1 cellular context compared by ENCODE assay signal in genomic region chr1:184930645-184931044, GRCh38.
TF ChIP-seq lines count a peak whose summit lies in the region.

No MANE protein-coding gene starts in this region.

TF ChIP-seq in WTC11, 78 proteins besides CTCF, POLR2A, EP300 and RAD21:
- no peak for TF ChIP-seq ZNF416 (CRISPR knock-in tag; IDR thresholded peaks at IDR 0.05)
- TF ChIP-seq SOX15 (CRISPR knock-in tag; IDR thresholded peaks at IDR 0.05) = no peak
- TF ChIP-seq STAT6 (CRISPR knock-in tag; conservative IDR thresholded peaks at IDR 0.05; ENCODE audit: low read depth) = no peak
- TF ChIP-seq AFF4 (CRISPR knock-in tag; IDR thresholded peaks at IDR 0.05; ENCODE audit: borderline replicate concordance) = no peak
- no peak for TF ChIP-seq ZNF281 (CRISPR knock-in tag; IDR thresholded peaks at IDR 0.05)
